20 cellular contexts compared by ENCODE assay signal in the genomic region with DNA sequence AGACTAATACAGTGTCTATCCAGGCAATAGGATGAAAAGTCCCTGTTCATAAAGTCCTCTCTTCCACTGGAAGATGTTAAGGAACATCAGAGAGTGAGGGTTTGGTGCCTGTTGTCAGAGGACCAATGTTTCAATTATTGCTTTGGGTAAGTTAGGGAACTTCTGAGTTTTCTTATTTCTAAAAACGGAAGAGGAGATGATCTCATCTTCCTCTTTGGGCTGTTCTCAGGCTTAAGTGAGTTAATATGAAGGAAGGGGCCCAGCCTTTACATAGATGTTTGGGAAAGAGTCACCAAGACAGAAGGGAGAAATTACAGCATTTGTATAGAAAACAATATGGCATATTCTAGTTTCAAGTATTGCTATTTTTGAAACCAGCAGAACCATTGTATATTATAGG.
"Had no signal": no experiment of that assay in that cellular context is flagged by ENCODE, and none has a peak within 500 bp of the region (broad histone marks: within the 10 kb centered on the region; RNA-seq: fewer than 3 reads in every experiment).

No MANE protein-coding gene starts in this region.

- H3K9me3 ChIP-seq: ovary had no signal

- FAIRE-seq: keratinocyte, urothelium cell line had no signal

- H3K27ac ChIP-seq: esophagus squamous epithelium, left ventricle myocardium inferior, lower lobe of right lung, neural progenitor cell, ovary had no signal

- H3K36me3 ChIP-seq: esophagus squamous epithelium, left ventricle myocardium inferior, lower lobe of right lung, neural progenitor cell, ovary had no signal

- H3K4me2 ChIP-seq: neural progenitor cell, smooth muscle cell had no signal

- ATAC-seq: lower lobe of right lung; natural killer cell treated with Interleukin-12 subunit alpha and Interleukin-12 subunit beta and Interleukin-15 and Interleukin-18, amount 100 ng/mL, for 72 hours; right cardiac atrium had no signal

- H3K27me3 ChIP-seq: esophagus squamous epithelium, neural progenitor cell, ovary had no signal

- H3K4me3 ChIP-seq: esophagus squamous epithelium, left ventricle myocardium inferior, lower lobe of right lung, neural progenitor cell, ovary, smooth muscle cell had no signal

- H2AFZ ChIP-seq: neural progenitor cell had no signal

- H3K4me1 ChIP-seq: esophagus squamous epithelium, left ventricle myocardium inferior, lower lobe of right lung, neural progenitor cell had no signal

- H3K4me1 Mint-ChIP-seq: immature natural killer cell, memory B cell, mesothelial cell of epicardium, neural progenitor cell had no signal

- H3K27ac Mint-ChIP-seq: immature natural killer cell; memory B cell; mesothelial cell of epicardium; natural killer cell treated with Interleukin-12 subunit alpha and Interleukin-12 subunit beta and Interleukin-15 and Interleukin-18, amount 100 ng/mL, for 72 hours; neural progenitor cell had no signal

- H3K36me3 Mint-ChIP-seq: memory B cell; natural killer cell treated with Interleukin-12 subunit alpha and Interleukin-12 subunit beta and Interleukin-15 and Interleukin-18, amount 100 ng/mL, for 72 hours; neural progenitor cell had no signal

- H3K9ac ChIP-seq: neural progenitor cell had no signal

- DNase-seq: cortex of kidney; effector memory CD4-positive, alpha-beta T cell; esophagus squamous epithelium; foreskin fibroblast; immature natural killer cell; left ventricle myocardium inferior; lower lobe of right lung; nucleus accumbens; ovary; right cardiac atrium; stimulated activated CD4-positive, alpha-beta T cell treated with anti-CD3 and anti-CD28 coated beads, Interleukin-2, amount 100 ng/mL, for 48 hours; stimulated activated naive CD4-positive, alpha-beta T cell treated with Interleukin-2 at 50 U/mL for 16 hours; trophoblast cell had no signal

- H3K4me3 Mint-ChIP-seq: immature natural killer cell; memory B cell; mesothelial cell of epicardium; natural killer cell treated with Interleukin-12 subunit alpha and Interleukin-12 subunit beta and Interleukin-15 and Interleukin-18, amount 100 ng/mL, for 72 hours; neural progenitor cell had no signal

- H3K27me3 Mint-ChIP-seq: memory B cell; natural killer cell treated with Interleukin-12 subunit alpha and Interleukin-12 subunit beta and Interleukin-15 and Interleukin-18, amount 100 ng/mL, for 72 hours had no signal
